ENCODE assay signal across 8 cellular contexts in the genomic region with DNA sequence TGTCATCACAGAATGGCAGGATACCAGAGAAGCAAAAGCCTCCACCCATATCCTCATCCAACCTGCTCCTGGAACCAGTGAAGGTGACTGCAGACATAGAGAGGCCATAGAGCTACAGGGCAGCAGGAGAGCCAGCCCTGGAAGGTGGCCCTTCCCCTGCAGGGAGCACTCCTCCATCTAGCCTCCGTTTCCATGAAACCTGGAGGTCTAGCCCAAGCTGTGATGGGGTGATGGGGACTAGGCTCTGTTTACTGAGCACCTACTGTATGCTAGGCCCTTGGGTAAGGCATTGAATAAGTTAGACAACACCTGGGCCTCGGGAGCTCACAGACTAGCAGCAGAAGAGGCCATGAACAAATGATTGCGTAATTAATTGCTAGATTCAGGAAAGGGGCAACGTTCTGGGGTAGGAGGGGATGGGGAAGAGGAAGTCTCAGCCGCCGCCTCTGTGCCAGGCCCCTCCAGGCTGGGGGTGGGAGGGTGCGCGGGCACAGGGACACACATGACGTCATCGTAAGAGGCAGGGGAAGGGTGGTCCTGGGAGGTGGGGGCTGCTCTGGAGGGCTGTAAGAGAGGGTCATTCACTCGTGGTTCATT. TPM values are rescaled to one million over a fixed set of nuclear protein-coding genes. Genes with fewer than 3 reads are reported as not detected.
DNase-seq lines count a peak whose midpoint lies in the region; ATAC-seq and TF ChIP-seq lines count a peak whose summit lies in the region.

No MANE protein-coding gene starts in this region.

- H3K4me1 ChIP-seq in CD4-positive, CD25-positive, alpha-beta regulatory T cell (ENCODE audit: control insufficient read depth, insufficient read depth, low read length, poor library complexity, severe bottlenecking) = peaks cover 8% of the 10 kb centered on the region
- peaks cover 20% of the 10 kb centered on the region for H3K4me1 ChIP-seq in skeletal muscle satellite cell (ENCODE audit: control insufficient read depth, insufficient read depth, low read length)

- TF ChIP-seq CTCF in LNCaP clone FGC (IDR thresholded peaks at IDR 0.05; ENCODE audit: control insufficient read depth, extremely low read depth, insufficient read depth) = no peak

- no peaks in the 10 kb centered on the region for H3K36me3 ChIP-seq in CD4-positive, CD25-positive, alpha-beta regulatory T cell (ENCODE audit: control insufficient read depth, insufficient read depth, low read length)
- H3K36me3 ChIP-seq in skeletal muscle satellite cell (ENCODE audit: insufficient read depth, low read length) = no peaks in the 10 kb centered on the region

- H3K4me2 ChIP-seq in skeletal muscle satellite cell (ENCODE audit: low read length) = peak overlapping the region; percentile 91

- no peak for ATAC-seq in CD4-positive, CD25-positive, alpha-beta regulatory T cell (ENCODE audit: low read depth in 2 of 2)
- ATAC-seq in HG02588 (IDR thresholded peaks at IDR 0.05; ENCODE audit: unreplicated experiment) = no peak

- peaks cover 3 to 12% (median 5%) of the 10 kb centered on the region in 4 donors for H3K4me1 Mint-ChIP-seq in CD4-positive, CD25-positive, alpha-beta regulatory T cell
- H3K4me1 Mint-ChIP-seq in activated naive CD8-positive, alpha-beta T cell treated with anti-CD3 and anti-CD28 coated beads for 36 hours = peaks cover 30% of the 10 kb centered on the region

- no peaks in the 10 kb centered on the region for H3K9me3 ChIP-seq in CD4-positive, CD25-positive, alpha-beta regulatory T cell (ENCODE audit: control insufficient read depth in 2 of 2, low read length in 2 of 2)
- H3K9me3 ChIP-seq in skeletal muscle satellite cell (replicated peaks; ENCODE audit: low read length) = no peaks in the 10 kb centered on the region

- no peak overlapping the region for H3K4me3 ChIP-seq in CD4-positive, CD25-positive, alpha-beta regulatory T cell (ENCODE audit: low read depth, low read length)
- H3K4me3 ChIP-seq in LNCaP clone FGC (ENCODE audit: low read depth, low read length) (peak overlapping the region; percentile 48), skeletal muscle satellite cell (ENCODE audit: low read length) (peak overlapping the region; percentile 64)

- H3K27ac Mint-ChIP-seq in CD4-positive, CD25-positive, alpha-beta regulatory T cell = no peak overlapping the region
- peak overlapping the region; percentile 82 for H3K27ac Mint-ChIP-seq in activated naive CD8-positive, alpha-beta T cell treated with anti-CD3 and anti-CD28 coated beads for 36 hours

- DNase-seq in CD4-positive, CD25-positive, alpha-beta regulatory T cell = no peak
- DNase-seq in LNCaP clone FGC (ENCODE audit: low read depth) = no peak
- peak; percentile 29 for DNase-seq in activated naive CD8-positive, alpha-beta T cell treated with anti-CD3 and anti-CD28 coated beads for 36 hours
- peak in 32 of 51 donors; percentile 13 to 85 (median 44) for DNase-seq in hypothalamus (lab: John Stamatoyannopoulos, UW)
- no peak for DNase-seq in DMS114 treated with DMSO at 0.1 percent for 48 hours (lab: John Stamatoyannopoulos, UW; ENCODE audit: unreplicated experiment)
- no peak for DNase-seq in cerebellar nuclear complex (lab: John Stamatoyannopoulos, UW)

- peaks cover 0 to 2% (median 0%) of the 10 kb centered on the region in 7 donors for H3K9me3 Mint-ChIP-seq in CD4-positive, CD25-positive, alpha-beta regulatory T cell
- no peaks in the 10 kb centered on the region for H3K9me3 Mint-ChIP-seq in activated naive CD8-positive, alpha-beta T cell treated with anti-CD3 and anti-CD28 coated beads for 36 hours

- H3K9ac ChIP-seq in skeletal muscle satellite cell (ENCODE audit: low read depth, low read length) = peak overlapping the region; percentile 38

- peaks cover 9% of the 10 kb centered on the region for H3K27me3 ChIP-seq in CD4-positive, CD25-positive, alpha-beta regulatory T cell (ENCODE audit: control insufficient read depth, insufficient read depth, low read length)
- H3K27me3 ChIP-seq in skeletal muscle satellite cell (ENCODE audit: control insufficient read depth, insufficient read depth, low read length) = peaks cover 11% of the 10 kb centered on the region

- peak overlapping the region; percentile 33 to 88 (median 82) for H3K4me3 Mint-ChIP-seq in CD4-positive, CD25-positive, alpha-beta regulatory T cell
- H3K4me3 Mint-ChIP-seq in activated naive CD8-positive, alpha-beta T cell treated with anti-CD3 and anti-CD28 coated beads for 36 hours = peak overlapping the region; percentile 86

- H3K27ac ChIP-seq in CD4-positive, CD25-positive, alpha-beta regulatory T cell (ENCODE audit: insufficient read depth, low read length, poor library complexity, severe bottlenecking) = no peak overlapping the region

- H3K36me3 Mint-ChIP-seq in CD4-positive, CD25-positive, alpha-beta regulatory T cell = no peaks in the 10 kb centered on the region
- H3K36me3 Mint-ChIP-seq in activated naive CD8-positive, alpha-beta T cell treated with anti-CD3 and anti-CD28 coated beads for 36 hours = no peaks in the 10 kb centered on the region

- H3K27me3 Mint-ChIP-seq in CD4-positive, CD25-positive, alpha-beta regulatory T cell = peaks cover 45% of the 10 kb centered on the region
- no peaks in the 10 kb centered on the region for H3K27me3 Mint-ChIP-seq in activated naive CD8-positive, alpha-beta T cell treated with anti-CD3 and anti-CD28 coated beads for 36 hours

RNA-seq across cellular contexts. Expression of gene SYNGR1, which starts 0.8 kb away (rescaled TPM):
- 1.1 TPM for total RNA-seq in CD4-positive, CD25-positive, alpha-beta regulatory T cell
- polyA plus RNA-seq in CD4-positive, CD25-positive, alpha-beta regulatory T cell = under 1 TPM; 0.22 to 0.95 (median 0.42) TPM
- 1 to 10 TPM; 7.4 to 9.3 TPM for total RNA-seq in activated naive CD8-positive, alpha-beta T cell treated with anti-CD3 and anti-CD28 coated beads for 36 hours
- total RNA-seq in skeletal muscle satellite cell (2012; rRNA removed) = 1.7 TPM in 1 of 2 replicates, not detected in the other

RNA-seq across cellular contexts. Expression of gene RPL3, which starts 29.6 kb away (rescaled TPM):
- total RNA-seq in CD4-positive, CD25-positive, alpha-beta regulatory T cell = 2,127 TPM
- 1,000 to 10,000 TPM; 1,978 to 4,217 (median 3,375) TPM for polyA plus RNA-seq in CD4-positive, CD25-positive, alpha-beta regulatory T cell
- total RNA-seq in activated naive CD8-positive, alpha-beta T cell treated with anti-CD3 and anti-CD28 coated beads for 36 hours = 1,000 to 10,000 TPM; 3,164 to 3,255 TPM
- total RNA-seq in skeletal muscle satellite cell (2012; rRNA removed) = 2,395 and 3,503 TPM in 2 replicates

RNA-seq across cellular contexts. Expression of gene TAB1, which starts 50.6 kb away (rescaled TPM):
- total RNA-seq in CD4-positive, CD25-positive, alpha-beta regulatory T cell = 20.2 TPM
- 1 to 10 TPM; 2.5 to 6.2 (median 2.8) TPM for polyA plus RNA-seq in CD4-positive, CD25-positive, alpha-beta regulatory T cell
- 10 to 100 TPM; 17.1 to 18.2 TPM for total RNA-seq in activated naive CD8-positive, alpha-beta T cell treated with anti-CD3 and anti-CD28 coated beads for 36 hours
- total RNA-seq in skeletal muscle satellite cell (2012; rRNA removed) = 9.2 and 11.2 TPM in 2 replicates

Comparison
In these comparisons a context has a peak if more than half of its experiments do, and no peak if none do; other contexts are left out.
1. DNase-seq: peak in activated naive CD8-positive, alpha-beta T cell treated with anti-CD3 and anti-CD28 coated beads for 36 hours (single experiment) and hypothalamus (32 of 51); none in CD4-positive, CD25-positive, alpha-beta regulatory T cell (0 of 3), LNCaP clone FGC (single experiment), DMS114 treated with DMSO at 0.1 percent for 48 hours (single experiment) and cerebellar nuclear complex (0 of 2).